14 cellular contexts compared by ENCODE assay signal in genomic region chr10:8873310-8873709, GRCh38.
A peak's percentile ranks its signal among the peaks of the same experiment; 100 is the strongest.
DNase-seq lines count a peak whose midpoint lies in the region; ATAC-seq and TF ChIP-seq lines count a peak whose summit lies in the region.
"Had no signal": no experiment of that assay in that cellular context is flagged by ENCODE, and none has a peak within 500 bp of the region (broad histone marks: within the 10 kb centered on the region; RNA-seq: fewer than 3 reads in every experiment).

No MANE protein-coding gene starts in this region.

- H3K9me3 Mint-ChIP-seq in brain (no peaks in the 10 kb centered on the region), mesothelial cell of epicardium (no peaks in the 10 kb centered on the region)
- no peaks in the 10 kb centered on the region for H3K9me3 Mint-ChIP-seq in activated CD8-positive, alpha-beta T cell treated with anti-CD3 and anti-CD28 coated beads for 36 hours

- CTCF ChIA-PET in A673 (lab: Charles Lee), result no interaction called here
- CTCF ChIA-PET in activated CD8-positive, alpha-beta T cell treated with anti-CD3 and anti-CD28 coated beads for 36 hours (lab: Charles Lee), result no interaction called here

- H3K27ac Mint-ChIP-seq in brain, result no peak overlapping the region
- no peak overlapping the region for H3K27ac Mint-ChIP-seq in mesothelial cell of epicardium
- no peak overlapping the region for H3K27ac Mint-ChIP-seq in activated CD8-positive, alpha-beta T cell treated with anti-CD3 and anti-CD28 coated beads for 36 hours

- H3K9me3 ChIP-seq in A673 (ENCODE audit: low read depth, low read length, poor library complexity, severe bottlenecking), result no peaks in the 10 kb centered on the region
- H3K9me3 ChIP-seq: esophagus muscularis mucosa had no signal

- TF ChIP-seq CTCF in A673 (conservative IDR thresholded peaks at IDR 0.05; ENCODE audit: low read depth, low read length) (no peak; the same call in 1 of the 2 replicates), brain (conservative IDR thresholded peaks at IDR 0.05) (peak; percentile 43 to 55), mesothelial cell of epicardium (IDR thresholded peaks at IDR 0.05; ENCODE audit: unreplicated experiment) (peak; percentile 27)
- TF ChIP-seq CTCF in activated CD8-positive, alpha-beta T cell treated with anti-CD3 and anti-CD28 coated beads for 36 hours (IDR thresholded peaks at IDR 0.05), result no peak

- no peaks in the 10 kb centered on the region for H3K4me1 ChIP-seq in A673 (ENCODE audit: insufficient read depth, low read length, poor library complexity, severe bottlenecking)
- H3K4me1 ChIP-seq: esophagus muscularis mucosa had no signal

- H3K36me3 Mint-ChIP-seq in brain (no peaks in the 10 kb centered on the region), mesothelial cell of epicardium (no peaks in the 10 kb centered on the region)
- no peaks in the 10 kb centered on the region for H3K36me3 Mint-ChIP-seq in activated CD8-positive, alpha-beta T cell treated with anti-CD3 and anti-CD28 coated beads for 36 hours (ENCODE audit: low read depth)

- ATAC-seq in GM21717 (IDR thresholded peaks at IDR 0.05; ENCODE audit: unreplicated experiment), result no peak
- ATAC-seq in activated CD8-positive, alpha-beta T cell treated with anti-CD3 and anti-CD28 coated beads for 36 hours, result no peak
- ATAC-seq: activated CD4-positive, CD25-positive, alpha-beta regulatory T cell treated with anti-CD3 and anti-CD28 coated beads, Interleukin-2, amount 50 U/mL, for 24 hours had no signal

- intact Hi-C loops in A673 (cut with micrococcal nuclease; ENCODE audit: unreplicated experiment), result loop anchor here (5.0 kb wide), 1 partner anchor 1001 kb away; no protein-coding TSS in a partner anchor
- intact Hi-C loops in activated CD8-positive, alpha-beta T cell treated with anti-CD3 and anti-CD28 coated beads for 36 hours (cut with micrococcal nuclease), result no loop called here

- H3K36me3 ChIP-seq in A673 (ENCODE audit: insufficient read depth, low read length, poor library complexity, severe bottlenecking), result no peaks in the 10 kb centered on the region
- H3K36me3 ChIP-seq: esophagus muscularis mucosa had no signal

- no peak overlapping the region for H3K4me3 ChIP-seq in A673 (ENCODE audit: low read depth, low read length, poor library complexity, severe bottlenecking)
- H3K4me3 ChIP-seq: esophagus muscularis mucosa had no signal

- POLR2A ChIA-PET in A673 (lab: Charles Lee; ENCODE audit: low non-redundant PET), result no interaction called here
- POLR2A ChIA-PET in activated CD8-positive, alpha-beta T cell treated with anti-CD3 and anti-CD28 coated beads for 36 hours (lab: Charles Lee), result no interaction called here

- H3K27me3 Mint-ChIP-seq in brain (peaks cover 4% of the 10 kb centered on the region), mesothelial cell of epicardium (ENCODE audit: low read depth) (no peaks in the 10 kb centered on the region)
- H3K27me3 Mint-ChIP-seq in activated CD8-positive, alpha-beta T cell treated with anti-CD3 and anti-CD28 coated beads for 36 hours, result peaks cover 1% of the 10 kb centered on the region

- H3K27me3 ChIP-seq in A673 (replicated peaks; ENCODE audit: insufficient read depth, low read depth, low read length, poor library complexity), result no peaks in the 10 kb centered on the region
- H3K27me3 ChIP-seq: esophagus muscularis mucosa had no signal

- no peak overlapping the region for H3K27ac ChIP-seq in A673 (ENCODE audit: low read depth, low read length, poor library complexity, severe bottlenecking)
- H3K27ac ChIP-seq: esophagus muscularis mucosa had no signal

- DNase-seq in A673 (ENCODE audit: low spot score) (peak; percentile 11), LoVo (ENCODE audit: low spot score) (peak; percentile 16), mesothelial cell of epicardium (ENCODE audit: low spot score in 2 of 2, unreplicated experiment in 2 of 2) (no peak)
- no peak for DNase-seq in activated CD8-positive, alpha-beta T cell treated with anti-CD3 and anti-CD28 coated beads for 36 hours
- no peak for DNase-seq in stimulated activated CD4-positive, alpha-beta T cell treated with anti-CD3 and anti-CD28 coated beads, Interleukin-2, amount 100 ng/mL, for 24 hours
- DNase-seq in stimulated activated CD4-positive, alpha-beta T cell treated with anti-CD3 and anti-CD28 coated beads, Interleukin-4, amount 100 ng/mL, for 1 hour, result no peak
- DNase-seq: hypothalamus, NCI-H1048, NCI-H345, T-helper 1 cell had no signal

- H3K4me1 Mint-ChIP-seq in brain (no peaks in the 10 kb centered on the region), mesothelial cell of epicardium (peaks cover 33% of the 10 kb centered on the region)
- no peaks in the 10 kb centered on the region for H3K4me1 Mint-ChIP-seq in activated CD8-positive, alpha-beta T cell treated with anti-CD3 and anti-CD28 coated beads for 36 hours (ENCODE audit: low read depth)

- BruUV-seq in A673 (replicated peaks; lab: Mats Ljungman, UMichigan), result no TSS peak

- H3K4me3 Mint-ChIP-seq in brain, result no peak overlapping the region
- no peak overlapping the region for H3K4me3 Mint-ChIP-seq in mesothelial cell of epicardium
- H3K4me3 Mint-ChIP-seq in activated CD8-positive, alpha-beta T cell treated with anti-CD3 and anti-CD28 coated beads for 36 hours, result no peak overlapping the region

Comparison
In these comparisons a context has a peak if more than half of its experiments do, and no peak if none do; other contexts are left out.
1. DNase-seq: peak in A673 (single experiment) and LoVo (single experiment); none in mesothelial cell of epicardium (0 of 2), activated CD8-positive, alpha-beta T cell treated with anti-CD3 and anti-CD28 coated beads for 36 hours (single experiment), stimulated activated CD4-positive, alpha-beta T cell treated with anti-CD3 and anti-CD28 coated beads, Interleukin-2, amount 100 ng/mL, for 24 hours (0 of 2) and stimulated activated CD4-positive, alpha-beta T cell treated with anti-CD3 and anti-CD28 coated beads, Interleukin-4, amount 100 ng/mL, for 1 hour (single experiment).
2. CTCF ChIP-seq: peak in brain (2 of 2) and mesothelial cell of epicardium (single experiment); none in A673 (single experiment) and activated CD8-positive, alpha-beta T cell treated with anti-CD3 and anti-CD28 coated beads for 36 hours (single experiment).